13 cellular contexts compared by ENCODE assay signal in the genomic region with DNA sequence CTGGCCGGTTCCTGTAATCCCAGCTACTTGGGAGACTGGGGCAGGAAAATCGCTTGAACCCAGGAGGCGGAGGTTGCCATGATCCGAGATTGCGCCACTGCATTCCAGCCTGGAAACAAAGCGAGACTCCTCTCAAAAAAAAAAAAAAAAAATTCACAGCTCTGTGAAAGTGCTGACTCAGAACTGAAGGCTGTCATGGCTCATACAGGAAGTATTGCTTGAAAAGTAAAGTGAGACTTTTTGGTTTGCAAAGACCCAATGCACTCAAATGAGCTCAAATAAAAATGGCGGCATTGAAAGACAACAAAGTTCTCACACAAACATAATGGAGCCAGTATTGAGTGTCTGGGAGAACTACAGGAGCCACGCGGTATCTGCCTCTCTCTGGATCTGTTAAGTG.
DNase-seq lines count a peak whose midpoint lies in the region; ATAC-seq and TF ChIP-seq lines count a peak whose summit lies in the region.
"Had no signal": no experiment of that assay in that cellular context is flagged by ENCODE, and none has a peak within 500 bp of the region (broad histone marks: within the 10 kb centered on the region; RNA-seq: fewer than 3 reads in every experiment).

No MANE protein-coding gene starts in this region.

- H3K4me3 ChIP-seq in GM23248 (no peak overlapping the region), parathyroid adenoma (ENCODE audit: low read depth, low read length) (no peak overlapping the region), tibial artery (no peak overlapping the region), heart right ventricle (no peak overlapping the region)
- H3K4me3 ChIP-seq: right atrium auricular region had no signal

- TF ChIP-seq CTCF in parathyroid adenoma (IDR thresholded peaks at IDR 0.05) = no peak
- TF ChIP-seq CTCF in tibial artery (IDR thresholded peaks at IDR 0.05) = no peak
- no peak for TF ChIP-seq CTCF in heart right ventricle (IDR thresholded peaks at IDR 0.05)

- 0 out of 2 replicates have a peak overlapping the region, but pooled peaks have one; percentile 12 for H3K27ac ChIP-seq in GM23248
- H3K27ac ChIP-seq in parathyroid adenoma = no peak overlapping the region
- H3K27ac ChIP-seq in tibial artery = no peak overlapping the region
- H3K27ac ChIP-seq in heart right ventricle = no peak overlapping the region
- H3K27ac ChIP-seq: right atrium auricular region had no signal

- peaks cover 61% of the 10 kb centered on the region for H3K79me2 ChIP-seq in GM23248 (ENCODE audit: insufficient read depth)
- no peaks in the 10 kb centered on the region for H3K79me2 ChIP-seq in parathyroid adenoma

- H3K9me3 ChIP-seq in GM23248 (ENCODE audit: low read depth) (no peaks in the 10 kb centered on the region), parathyroid adenoma (ENCODE audit: control insufficient read depth, low read length) (no peaks in the 10 kb centered on the region), tibial artery (no peaks in the 10 kb centered on the region), heart right ventricle (no peaks in the 10 kb centered on the region)
- H3K9me3 ChIP-seq: right atrium auricular region had no signal

- H3F3A ChIP-seq in GM23248 (ENCODE audit: insufficient read depth) = peaks cover 14% of the 10 kb centered on the region

- WGBS in GM23248 (ENCODE audit: low coverage in 1 of 2, low lambda C conversion rate in 2 of 2, missing lambda C conversion rate in 2 of 2), 2 experiments = 77 to 86% methylated on average over 9 of the region's 9 CpGs
- WGBS in heart right ventricle, 2 donors = 94 to 97% methylated on average over 9 of the region's 9 CpGs

- no peaks in the 10 kb centered on the region for H4K20me1 ChIP-seq in GM23248 (ENCODE audit: insufficient read depth)

- peaks cover 33% of the 10 kb centered on the region for H3K4me1 ChIP-seq in GM23248 (ENCODE audit: insufficient read depth)
- H3K4me1 ChIP-seq in parathyroid adenoma = no peaks in the 10 kb centered on the region
- peaks cover 0 to 41% (median 4%) of the 10 kb centered on the region in 4 donors for H3K4me1 ChIP-seq in tibial artery
- peaks cover 0 to 63% (median 21%) of the 10 kb centered on the region in 9 donors for H3K4me1 ChIP-seq in heart right ventricle

- H3K4me2 ChIP-seq in GM23248 (ENCODE audit: unreplicated experiment) (no peak overlapping the region), parathyroid adenoma (ENCODE audit: low read length) (peak overlapping the region; percentile 9)

- no peaks in the 10 kb centered on the region for H3K9me2 ChIP-seq in GM23248 (ENCODE audit: insufficient read depth)

- in situ Hi-C loops in GM23248 (cut with MboI) = no loop called here

- intact Hi-C loops in tibial artery (cut with DNase I; ENCODE audit: low total_unique reads) (no loop called here), heart right ventricle (cut with DNase I) (no loop called here)

- H3K27me3 ChIP-seq in GM23248 (replicated peaks; ENCODE audit: insufficient read depth) (no peaks in the 10 kb centered on the region), parathyroid adenoma (ENCODE audit: control insufficient read depth, insufficient read depth, low read length) (no peaks in the 10 kb centered on the region), tibial artery (no peaks in the 10 kb centered on the region), heart right ventricle (no peaks in the 10 kb centered on the region)
- H3K27me3 ChIP-seq: right atrium auricular region had no signal

- H3K36me3 ChIP-seq in GM23248 (ENCODE audit: low read depth) = no peaks in the 10 kb centered on the region
- no peaks in the 10 kb centered on the region for H3K36me3 ChIP-seq in parathyroid adenoma (ENCODE audit: control insufficient read depth, insufficient read depth, low read length)
- no peaks in the 10 kb centered on the region for H3K36me3 ChIP-seq in tibial artery
- no peaks in the 10 kb centered on the region for H3K36me3 ChIP-seq in heart right ventricle
- H3K36me3 ChIP-seq: right atrium auricular region had no signal

- H3K9ac ChIP-seq in GM23248 (no peak overlapping the region), parathyroid adenoma (no peak overlapping the region)

- peak; percentile 45 for ATAC-seq in esophagus mucosa
- ATAC-seq in heart right ventricle = no peak
- ATAC-seq: activated CD4-positive, CD25-positive, alpha-beta regulatory T cell treated with anti-CD3 and anti-CD28 coated beads, Interleukin-2, amount 50 U/mL, for 24 hours; HCT116 had no signal

- DNase-seq in GM23248 (peak; percentile 67), OCI-M1 (lab: John Stamatoyannopoulos, UW) (peak; percentile 34), tibial artery (no peak), SKM-1 treated with dmso at 0.1 percent for 144 hours (lab: John Stamatoyannopoulos, UW; ENCODE audit: unreplicated experiment) (no peak), heart right ventricle (no peak)
- no peak for DNase-seq in activated CD4-positive, alpha-beta T cell treated with anti-CD3 and anti-CD28 coated beads, Interleukin-2, amount 50 U/mL, for 4 hours
- DNase-seq: COR-L47, NCI-H187 had no signal

- no peak overlapping the region for H2AFZ ChIP-seq in GM23248
- no peak overlapping the region for H2AFZ ChIP-seq in parathyroid adenoma

Comparison
In these comparisons a context has a peak if more than half of its experiments do, and no peak if none do; other contexts are left out.
1. DNase-seq: peak in GM23248 (single experiment) and OCI-M1 (single experiment); none in tibial artery (0 of 2), SKM-1 treated with dmso at 0.1 percent for 144 hours (single experiment), activated CD4-positive, alpha-beta T cell treated with anti-CD3 and anti-CD28 coated beads, Interleukin-2, amount 50 U/mL, for 4 hours (0 of 2) and heart right ventricle (0 of 2).